Comparison of ENCODE assay signal across 1 cellular context in the genomic region with DNA sequence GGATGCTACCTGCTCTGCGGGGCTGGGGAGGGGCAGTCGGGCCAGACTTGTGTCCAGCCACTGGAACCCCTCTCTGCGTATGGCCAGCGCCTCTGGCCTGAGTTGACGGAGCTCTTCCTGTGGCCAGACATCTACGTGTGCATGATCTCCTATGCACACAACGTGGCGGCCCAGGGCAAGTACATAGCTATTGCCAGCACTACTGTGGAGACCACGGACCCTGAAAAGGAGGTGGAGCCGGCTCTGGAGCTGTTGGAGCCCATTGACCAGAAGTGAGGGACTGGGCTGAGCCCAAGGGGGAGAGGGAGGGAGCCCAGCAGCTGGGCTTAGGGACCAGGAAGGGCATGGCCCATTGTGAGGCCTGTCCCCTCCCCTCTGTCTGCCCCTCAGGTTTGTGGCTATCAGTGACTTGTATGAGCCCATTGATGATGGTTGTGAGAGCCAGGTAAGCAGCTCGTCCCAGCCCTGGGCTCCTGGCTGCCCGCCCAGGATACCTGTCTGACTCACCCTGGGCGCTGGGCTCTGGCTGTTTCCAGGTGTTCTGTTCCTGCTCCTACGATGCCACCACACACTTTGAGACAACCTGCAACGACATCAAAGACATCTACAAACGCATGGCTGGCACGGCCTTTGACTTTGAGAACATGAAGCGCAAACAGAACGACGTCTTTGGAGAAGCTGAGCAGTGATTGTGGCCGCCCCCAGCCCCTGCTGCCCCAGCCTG.
TF ChIP-seq lines count a peak whose summit lies in the region.

No MANE protein-coding gene starts in this region.

TF ChIP-seq in K562, 482 proteins besides CTCF, POLR2A, EP300 and RAD21:
- TF ChIP-seq KDM4B (IDR thresholded peaks at IDR 0.05; ENCODE audit: borderline replicate concordance in 2 of 2, low read depth in 1 of 2) (no peak), DDX20 (tag; IDR thresholded peaks at IDR 0.05; ENCODE audit: low read depth) (no peak), HMG20B (CRISPR knock-in tag; IDR thresholded peaks at IDR 0.05) (no peak), OTX1 (CRISPR knock-in tag; IDR thresholded peaks at IDR 0.05) (no peak), RFX1 (IDR thresholded peaks at IDR 0.05) (no peak), ZNF184 (CRISPR knock-in tag; IDR thresholded peaks at IDR 0.05) (no peak), DIDO1 (tag; IDR thresholded peaks at IDR 0.05; ENCODE audit: low read depth) (no peak), SIRT6 (IDR thresholded peaks at IDR 0.05; ENCODE audit: low read depth, low read length) (no peak), PYGO2 (tag; IDR thresholded peaks at IDR 0.05) (no peak), ZNF384 (IDR thresholded peaks at IDR 0.05; ENCODE audit: low read depth, low read length) (no peak), ELF4 (CRISPR knock-in tag; IDR thresholded peaks at IDR 0.05) (no peak), SNRNP70 (optimal IDR thresholded peaks at IDR 0.05; ENCODE audit: low read depth, low read length) (no peak)
- TF ChIP-seq, protein P1, sequence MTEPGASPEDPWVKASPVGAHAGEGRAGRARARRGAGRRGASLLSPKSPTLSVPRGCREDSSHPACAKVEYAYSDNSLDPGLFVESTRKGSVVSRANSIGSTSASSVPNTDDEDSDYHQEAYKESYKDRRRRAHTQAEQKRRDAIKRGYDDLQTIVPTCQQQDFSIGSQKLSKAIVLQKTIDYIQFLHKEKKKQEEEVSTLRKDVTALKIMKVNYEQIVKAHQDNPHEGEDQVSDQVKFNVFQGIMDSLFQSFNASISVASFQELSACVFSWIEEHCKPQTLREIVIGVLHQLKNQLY (CRISPR knock-in tag; conservative IDR thresholded peaks at IDR 0.05) = no peak
- TF ChIP-seq, protein P2, sequence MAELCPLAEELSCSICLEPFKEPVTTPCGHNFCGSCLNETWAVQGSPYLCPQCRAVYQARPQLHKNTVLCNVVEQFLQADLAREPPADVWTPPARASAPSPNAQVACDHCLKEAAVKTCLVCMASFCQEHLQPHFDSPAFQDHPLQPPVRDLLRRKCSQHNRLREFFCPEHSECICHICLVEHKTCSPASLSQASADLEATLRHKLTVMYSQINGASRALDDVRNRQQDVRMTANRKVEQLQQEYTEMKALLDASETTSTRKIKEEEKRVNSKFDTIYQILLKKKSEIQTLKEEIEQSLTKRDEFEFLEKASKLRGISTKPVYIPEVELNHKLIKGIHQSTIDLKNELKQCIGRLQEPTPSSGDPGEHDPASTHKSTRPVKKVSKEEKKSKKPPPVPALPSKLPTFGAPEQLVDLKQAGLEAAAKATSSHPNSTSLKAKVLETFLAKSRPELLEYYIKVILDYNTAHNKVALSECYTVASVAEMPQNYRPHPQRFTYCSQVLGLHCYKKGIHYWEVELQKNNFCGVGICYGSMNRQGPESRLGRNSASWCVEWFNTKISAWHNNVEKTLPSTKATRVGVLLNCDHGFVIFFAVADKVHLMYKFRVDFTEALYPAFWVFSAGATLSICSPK (IDR thresholded peaks at IDR 0.05; ENCODE audit: borderline replicate concordance) = no peak
TF ChIP-seq in K562: peak in this region for 0.
